In the genomic region with DNA sequence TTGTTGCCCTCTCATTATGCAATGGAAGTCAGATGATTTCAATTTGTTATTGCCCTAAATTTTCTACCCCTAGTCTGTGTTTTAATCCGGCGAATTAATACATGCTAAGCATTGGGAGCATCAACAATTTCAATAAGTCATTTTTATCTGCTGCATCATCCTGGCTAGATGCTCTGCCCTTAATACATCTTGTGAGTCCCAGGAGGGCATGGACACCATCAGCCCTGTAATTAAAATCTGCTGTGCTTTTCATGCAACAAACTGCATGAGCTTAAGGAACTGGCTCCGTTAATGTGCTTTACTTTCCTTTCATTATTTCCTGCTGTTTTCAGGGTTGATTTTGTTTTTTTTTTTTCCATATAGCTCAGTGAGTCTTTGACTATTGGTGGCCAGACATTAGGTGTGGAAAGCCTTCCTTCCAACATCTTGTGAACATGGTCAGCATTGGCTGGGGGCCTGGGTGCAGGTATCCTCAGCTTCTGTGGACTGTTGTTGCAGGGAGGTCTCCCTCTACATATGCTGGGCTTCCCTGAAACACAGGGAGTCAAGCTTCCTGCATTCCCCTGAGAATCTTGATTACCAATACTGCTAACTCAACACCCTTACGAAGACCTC, we compare ENCODE assay signal across 21 cellular contexts. TPM values are rescaled to one million over a fixed set of nuclear protein-coding genes. Genes with fewer than 3 reads are reported as not detected.
DNase-seq lines count a peak whose midpoint lies in the region; ATAC-seq and TF ChIP-seq lines count a peak whose summit lies in the region.
"Had no signal": no experiment of that assay in that cellular context is flagged by ENCODE, and none has a peak within 500 bp of the region (broad histone marks: within the 10 kb centered on the region; RNA-seq: fewer than 3 reads in every experiment).

No MANE protein-coding gene starts in this region.

- BruUV-seq in IMR-90 (replicated peaks; lab: Mats Ljungman, UMichigan), result no TSS peak

- TF ChIP-seq EP300 in transverse colon (IDR thresholded peaks at IDR 0.05; ENCODE audit: low read depth), result no peak

- H3K27me3 ChIP-seq in IMR-90 (ENCODE audit: control insufficient read depth, insufficient read depth, low read length), result peaks cover 18% of the 10 kb centered on the region
- H3K27me3 ChIP-seq in transverse colon, result no peaks in the 10 kb centered on the region
- H3K27me3 ChIP-seq: esophagus squamous epithelium had no signal

- no peak overlapping the region for H2BK15ac ChIP-seq in IMR-90 (ENCODE audit: low read depth, low read length)

- H3K4me1 ChIP-seq in IMR-90 (ENCODE audit: control insufficient read depth, insufficient read depth, low read length) (no peaks in the 10 kb centered on the region), transverse colon (peaks cover 0 to 20% (median 13%) of the 10 kb centered on the region in 4 donors)

- H3K36me3 ChIP-seq in IMR-90 (ENCODE audit: control insufficient read depth, insufficient read depth, low read length) (no peaks in the 10 kb centered on the region), transverse colon (no peaks in the 10 kb centered on the region)
- H3K36me3 ChIP-seq: esophagus squamous epithelium had no signal

- H4K5ac ChIP-seq in IMR-90 (ENCODE audit: low read depth, low read length), result no peak overlapping the region

- H2BK120ac ChIP-seq in IMR-90 (ENCODE audit: low read depth, low read length), result no peak overlapping the region

- no peak overlapping the region for H3K4me2 ChIP-seq in IMR-90 (ENCODE audit: low read depth, low read length)
- H3K4me2 ChIP-seq: SK-N-SH had no signal

- H3K27me3 Mint-ChIP-seq in activated CD4-positive, alpha-beta memory T cell treated with anti-CD3 and anti-CD28 coated beads for 36 hours, result peaks cover 2% of the 10 kb centered on the region

- dilution Hi-C loops in IMR-90 (cut with HindIII; ENCODE audit: low sequenced_read_pairs, unreplicated experiment), result no loop called here

- no peak for TF ChIP-seq CTCF in IMR-90 (conservative IDR thresholded peaks at IDR 0.05; ENCODE audit: low read depth, low read length)
- TF ChIP-seq CTCF in transverse colon (IDR thresholded peaks at IDR 0.05), result no peak

- H3K36me3 Mint-ChIP-seq in activated CD4-positive, alpha-beta memory T cell treated with anti-CD3 and anti-CD28 coated beads for 36 hours, result no peaks in the 10 kb centered on the region
- H3K36me3 Mint-ChIP-seq: memory B cell; natural killer cell treated with Interleukin-12 subunit alpha and Interleukin-12 subunit beta and Interleukin-15 and Interleukin-18, amount 100 ng/mL, for 72 hours had no signal

- no peak overlapping the region for H3K56ac ChIP-seq in IMR-90 (ENCODE audit: extremely low read depth, insufficient read depth, low read length)

- H3K9me3 Mint-ChIP-seq in activated CD4-positive, alpha-beta memory T cell treated with anti-CD3 and anti-CD28 coated beads for 36 hours, result no peaks in the 10 kb centered on the region
- H3K9me3 Mint-ChIP-seq: CD4-positive, alpha-beta T cell; memory B cell; natural killer cell treated with Interleukin-12 subunit alpha and Interleukin-12 subunit beta and Interleukin-15 and Interleukin-18, amount 100 ng/mL, for 72 hours had no signal

- POLR2A ChIA-PET in IMR-90 (lab: Charles Lee; ENCODE audit: unreplicated experiment), result no interaction called here
- POLR2A ChIA-PET in activated CD4-positive, alpha-beta memory T cell treated with anti-CD3 and anti-CD28 coated beads for 36 hours (lab: Charles Lee), result no interaction called here

- no peak overlapping the region for H3K4me3 ChIP-seq in IMR-90 (ENCODE audit: insufficient read depth, low read depth, low read length)
- no peak overlapping the region for H3K4me3 ChIP-seq in transverse colon
- H3K4me3 ChIP-seq: esophagus squamous epithelium had no signal

- H2AK5ac ChIP-seq in IMR-90 (ENCODE audit: low read depth, low read length), result no peak overlapping the region

- H3K9ac ChIP-seq in IMR-90 (ENCODE audit: low read depth, low read length), result no peak overlapping the region
- H3K9ac ChIP-seq: SK-N-SH had no signal

- 0 out of 2 replicates have a peak, but pooled peaks cover 3% of the 10 kb centered on the region for H3K9me1 ChIP-seq in IMR-90 (ENCODE audit: insufficient read depth, low read length)

- H3K4me3 Mint-ChIP-seq in activated CD4-positive, alpha-beta memory T cell treated with anti-CD3 and anti-CD28 coated beads for 36 hours, result no peak overlapping the region
- H3K4me3 Mint-ChIP-seq: CD4-positive, alpha-beta T cell; memory B cell; natural killer cell treated with Interleukin-12 subunit alpha and Interleukin-12 subunit beta and Interleukin-15 and Interleukin-18, amount 100 ng/mL, for 72 hours had no signal

- DNase-seq in NCI-H2081 (lab: John Stamatoyannopoulos, UW) (peak; percentile 18 to 43), NCI-H2081 treated with DMSO at 0.1 percent for 48 hours (lab: John Stamatoyannopoulos, UW) (no peak), IMR-90 (no peak), fibroblast of gingiva (ENCODE audit: low read depth) (peak; percentile 85), transverse colon (no peak)
- no peak for DNase-seq in activated CD4-positive, alpha-beta memory T cell treated with anti-CD3 and anti-CD28 coated beads for 36 hours
- no peak for DNase-seq in activated CD8-positive, alpha-beta memory T cell treated with anti-CD3 and anti-CD28 coated beads, Interleukin-2, amount 50 U/mL, for 4 hours
- DNase-seq: ACHN; activated CD4-positive, CD25-positive, alpha-beta regulatory T cell treated with anti-CD3 and anti-CD28 coated beads, Interleukin-2, amount 50 U/mL, for 72 hours; CD4-positive, alpha-beta T cell; esophagus squamous epithelium; posterior cingulate gyrus; SK-N-SH; stimulated activated CD4-positive, alpha-beta T cell treated with anti-CD3 and anti-CD28 coated beads, Interleukin-4, amount 100 ng/mL, for 1 hour had no signal

- no peak for TF ChIP-seq RAD21 in IMR-90 (IDR thresholded peaks at IDR 0.05; ENCODE audit: low read length)

- H4K91ac ChIP-seq in IMR-90 (ENCODE audit: insufficient read depth, low read depth, low read length), result no peak overlapping the region

- H3K79me1 ChIP-seq in IMR-90 (ENCODE audit: low read depth in 1 of 2, low read length in 2 of 2), result no peaks in the 10 kb centered on the region

- no peak overlapping the region for H3K23ac ChIP-seq in IMR-90 (ENCODE audit: low read depth, low read length)

- ATAC-seq in IMR-90 (ENCODE audit: low read depth) (no peak), GM19324 (IDR thresholded peaks at IDR 0.05; ENCODE audit: low FRiP score, unreplicated experiment) (no peak)
- ATAC-seq: natural killer cell treated with Interleukin-12 subunit alpha and Interleukin-12 subunit beta and Interleukin-15 and Interleukin-18, amount 100 ng/mL, for 72 hours had no signal

- no peak overlapping the region for H2AK9ac ChIP-seq in IMR-90 (replicated peaks; ENCODE audit: low read depth, low read length, poor library complexity)

- CTCF ChIA-PET in IMR-90 (lab: Yijun Ruan, JAX), result interaction anchor here (0.6 kb wide), 1 partner anchor 257 kb away, joined by 4 read pairs; no protein-coding TSS in a partner anchor
- CTCF ChIA-PET in activated CD4-positive, alpha-beta memory T cell treated with anti-CD3 and anti-CD28 coated beads for 36 hours (lab: Charles Lee), result no interaction called here

- H2BK5ac ChIP-seq in IMR-90 (ENCODE audit: low read depth, low read length, poor library complexity, severe bottlenecking), result no peak overlapping the region

- H3K27ac Mint-ChIP-seq in activated CD4-positive, alpha-beta memory T cell treated with anti-CD3 and anti-CD28 coated beads for 36 hours, result no peak overlapping the region
- H3K27ac Mint-ChIP-seq: CD4-positive, alpha-beta T cell; memory B cell; natural killer cell treated with Interleukin-12 subunit alpha and Interleukin-12 subunit beta and Interleukin-15 and Interleukin-18, amount 100 ng/mL, for 72 hours had no signal

- in situ Hi-C loops in IMR-90 (cut with MboI; ENCODE audit: low sequenced_read_pairs) (no loop called here), transverse colon (cut with MboI; ENCODE audit: low pct_ligation_motif_present in 1 of 4, low pct_unique_long_range_greater_than_20kb in 1 of 4, low sequenced_read_pairs in 3 of 4) (no loop called here)

- H3K4ac ChIP-seq in IMR-90 (ENCODE audit: low read depth, low read length), result no peak overlapping the region

- no peak overlapping the region for H4K8ac ChIP-seq in IMR-90 (ENCODE audit: low read depth in 2 of 2, low read length in 2 of 2)

- H2AFZ ChIP-seq in IMR-90 (replicated peaks; ENCODE audit: low read length, poor library complexity), result peak overlapping the region; percentile 33

- H3K27ac ChIP-seq in IMR-90 (ENCODE audit: insufficient read depth, low read length) (no peak overlapping the region), transverse colon (peak overlapping the region; percentile 42 to 69 (median 60))
- H3K27ac ChIP-seq: esophagus squamous epithelium had no signal

- H3K9me3 ChIP-seq in IMR-90 (ENCODE audit: control insufficient read depth, insufficient read depth, low read length) (no peaks in the 10 kb centered on the region), transverse colon (no peaks in the 10 kb centered on the region)
- H3K9me3 ChIP-seq: esophagus squamous epithelium, SK-N-SH had no signal

- intact Hi-C loops in IMR-90 (cut with micrococcal nuclease), result no loop called here
- intact Hi-C loops in transverse colon (cut with DNase I; ENCODE audit: low total_unique reads), result no loop called here
- intact Hi-C loops in activated CD4-positive, alpha-beta memory T cell treated with anti-CD3 and anti-CD28 coated beads for 36 hours (cut with micrococcal nuclease), result no loop called here

- H4K20me1 ChIP-seq in IMR-90 (ENCODE audit: insufficient read depth, low read length), result no peaks in the 10 kb centered on the region

- H3K14ac ChIP-seq in IMR-90 (replicated peaks; ENCODE audit: low read depth, low read length), result no peak overlapping the region

- 67% methylated on average over 1 of the region's 4 CpGs; no CpG with 5 or more reads in 1 of the 2 experiments for WGBS in IMR-90 (ENCODE audit: extremely low coverage in 2 of 2, insufficient read length in 1 of 2), 2 experiments
- 66 to 73% methylated on average over 4 of the region's 4 CpGs for WGBS in transverse colon (ENCODE audit: low coverage in 1 of 2), 2 donors

- no peak overlapping the region for H3K18ac ChIP-seq in IMR-90 (ENCODE audit: low read depth, low read length)

- H2BK20ac ChIP-seq in IMR-90 (ENCODE audit: low read depth, low read length), result no peak overlapping the region

- H3K4me1 Mint-ChIP-seq in activated CD4-positive, alpha-beta memory T cell treated with anti-CD3 and anti-CD28 coated beads for 36 hours (ENCODE audit: low read depth), result no peaks in the 10 kb centered on the region

- no peak for TF ChIP-seq POLR2A in IMR-90 (IDR thresholded peaks at IDR 0.05; ENCODE audit: low read depth, low read length)
- TF ChIP-seq POLR2A in transverse colon (IDR thresholded peaks at IDR 0.05), result no peak

RNA-seq across cellular contexts. Expression of a gene that starts 8.5 kb away (rescaled TPM):
- not detected in 2 replicates for total RNA-seq in IMR-90 (2012; rRNA removed)
- polyA plus RNA-seq in IMR-90 (2012; rRNA removed), result not detected in 2 replicates
- polyA plus RNA-seq in IMR-90 (2012; cell fraction: cytosol; rRNA removed), result not detected in 2 replicates
- polyA plus RNA-seq in IMR-90 (2012; cell fraction: nucleus; rRNA removed; ENCODE audit: low replicate concordance), result not detected in 2 replicates
- not detected for total RNA-seq in transverse colon
- total RNA-seq in activated CD4-positive, alpha-beta memory T cell treated with anti-CD3 and anti-CD28 coated beads for 36 hours, result not detected
- total RNA-seq: CD4-positive, alpha-beta T cell; Daoy; esophagus squamous epithelium; H1; natural killer cell treated with Interleukin-12 subunit alpha and Interleukin-12 subunit beta and Interleukin-15 and Interleukin-18, amount 100 ng/mL, for 72 hours; skeletal muscle tissue had no signal
- polyA plus RNA-seq: H1, keratinocyte, SK-N-SH had no signal

Comparison
In these comparisons a context has a peak if more than half of its experiments do, and no peak if none do; other contexts are left out.
1. DNase-seq: peak in NCI-H2081 (2 of 2) and fibroblast of gingiva (single experiment); none in NCI-H2081 treated with DMSO at 0.1 percent for 48 hours (single experiment), IMR-90 (single experiment), transverse colon (single experiment), activated CD4-positive, alpha-beta memory T cell treated with anti-CD3 and anti-CD28 coated beads for 36 hours (single experiment) and activated CD8-positive, alpha-beta memory T cell treated with anti-CD3 and anti-CD28 coated beads, Interleukin-2, amount 50 U/mL, for 4 hours (single experiment).